ENCODE assay signal across 21 cellular contexts in the genomic region with DNA sequence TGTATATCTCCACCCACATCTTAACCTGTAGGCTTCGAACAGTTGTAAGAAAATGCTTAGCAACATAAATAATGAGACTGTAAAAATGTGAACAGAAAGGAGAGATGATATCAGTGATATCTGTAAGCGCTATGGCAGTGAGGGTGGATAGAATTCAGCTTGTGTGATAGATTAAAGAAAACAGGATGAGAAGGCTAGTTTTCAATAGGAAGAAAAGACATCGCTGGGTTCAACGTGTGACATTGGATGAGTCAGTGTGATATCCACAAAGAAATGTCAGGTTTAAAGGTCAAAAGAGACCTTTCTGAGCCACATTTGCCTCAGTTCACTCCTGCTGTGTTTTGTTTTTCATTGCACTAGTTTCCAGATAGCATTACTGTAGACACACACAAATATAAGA. TPM values are rescaled to one million over a fixed set of nuclear protein-coding genes. Genes with fewer than 3 reads are reported as not detected.
DNase-seq lines count a peak whose midpoint lies in the region; ATAC-seq, FAIRE-seq and TF ChIP-seq lines count a peak whose summit lies in the region.
"Had no signal": no experiment of that assay in that cellular context is flagged by ENCODE, and none has a peak within 500 bp of the region (broad histone marks: within the 10 kb centered on the region; RNA-seq: fewer than 3 reads in every experiment).

No MANE protein-coding gene starts in this region.

- no peak overlapping the region for H3K4me2 ChIP-seq in endothelial cell of umbilical vein (ENCODE audit: insufficient read depth, low read length)
- H3K4me2 ChIP-seq: BLaER1 had no signal

- CTCF ChIA-PET in activated CD4-positive, alpha-beta T cell treated with anti-CD3 and anti-CD28 coated beads for 36 hours (lab: Charles Lee), result no interaction called here
- CTCF ChIA-PET in endothelial cell of umbilical vein (lab: Charles Lee), result no interaction called here

- no peak for TF ChIP-seq POLR2A in endothelial cell of umbilical vein (IDR thresholded peaks at IDR 0.05; ENCODE audit: low read depth, low read length)

- no TSS peak for BruUV-seq in endothelial cell of umbilical vein (replicated peaks; lab: Mats Ljungman, UMichigan)

- FAIRE-seq in endothelial cell of umbilical vein (lab: Jason Lieb, UNC), result no peak

- H3K9me1 ChIP-seq in endothelial cell of umbilical vein (replicated peaks; ENCODE audit: control insufficient read depth, extremely low read depth, insufficient read depth, low read length), result no peaks in the 10 kb centered on the region

- no peak for DNase-seq in activated CD4-positive, alpha-beta T cell treated with anti-CD3 and anti-CD28 coated beads for 36 hours
- DNase-seq in activated CD4-positive, alpha-beta T cell treated with anti-CD3 and anti-CD28 coated beads, Interleukin-2, amount 10 ng/mL, durations not matched to agents 24 days and 14 days, result no peak
- DNase-seq in natural killer cell treated with Interleukin-12 subunit alpha and Interleukin-12 subunit beta and Interleukin-15 and Interleukin-18, amount 100 ng/mL, for 72 hours (ENCODE audit: low spot score), result no peak
- DNase-seq in natural killer cell (no peak), endothelial cell of umbilical vein (ENCODE audit: low read depth, low spot score) (peak; percentile 23), C1 segment of cervical spinal cord (lab: John Stamatoyannopoulos, UW) (no peak), NCI-H2171 (lab: John Stamatoyannopoulos, UW) (no peak)
- DNase-seq: 8988T; Calu3; CD8-positive, alpha-beta T cell; DMS79 treated with DMSO at 0.1 percent for 48 hours; GF-D8; GOT3; H7; HFFc6 had no signal

- POLR2A ChIA-PET in activated CD4-positive, alpha-beta T cell treated with anti-CD3 and anti-CD28 coated beads for 36 hours (lab: Charles Lee), result no interaction called here
- POLR2A ChIA-PET in endothelial cell of umbilical vein (lab: Charles Lee), result no interaction called here

- no peak overlapping the region for H3K27ac ChIP-seq in endothelial cell of umbilical vein (ENCODE audit: insufficient read depth, low read depth, low read length)
- H3K27ac ChIP-seq: BLaER1, HL-60 had no signal

- H3K9ac ChIP-seq in endothelial cell of umbilical vein (replicated peaks; ENCODE audit: extremely low read depth, insufficient read depth, low read length), result no peak overlapping the region
- H3K9ac ChIP-seq: BLaER1 had no signal

- intact Hi-C loops in activated CD4-positive, alpha-beta T cell treated with anti-CD3 and anti-CD28 coated beads for 36 hours (cut with DNase I, micrococcal nuclease), result no loop called here
- intact Hi-C loops in activated CD4-positive, alpha-beta T cell treated with anti-CD3 and anti-CD28 coated beads, Interleukin-2, amount 10 ng/mL, durations not matched to agents 24 days and 14 days (cut with micrococcal nuclease), result no loop called here
- intact Hi-C loops in natural killer cell (cut with micrococcal nuclease), result no loop called here
- intact Hi-C loops in endothelial cell of umbilical vein (cut with micrococcal nuclease), result no loop called here

- peak; percentile 39 for ATAC-seq in activated CD4-positive, alpha-beta T cell treated with anti-CD3 and anti-CD28 coated beads for 36 hours
- ATAC-seq in natural killer cell treated with Interleukin-12 subunit alpha and Interleukin-12 subunit beta and Interleukin-15 and Interleukin-18, amount 100 ng/mL, for 72 hours, result peak in 1 of 2 donors; percentile 31
- no peak for ATAC-seq in natural killer cell
- ATAC-seq: CD8-positive, alpha-beta T cell; HCT116 had no signal

- H3K27me3 ChIP-seq in endothelial cell of umbilical vein (ENCODE audit: control insufficient read depth in 2 of 2, insufficient read depth in 2 of 2, low read length in 2 of 2), result no peaks in the 10 kb centered on the region
- H3K27me3 ChIP-seq: BLaER1 had no signal

- no peaks in the 10 kb centered on the region for H3K36me3 Mint-ChIP-seq in activated CD4-positive, alpha-beta T cell treated with anti-CD3 and anti-CD28 coated beads for 36 hours (ENCODE audit: low read depth)
- no peaks in the 10 kb centered on the region for H3K36me3 Mint-ChIP-seq in activated CD4-positive, alpha-beta T cell treated with anti-CD3 and anti-CD28 coated beads, Interleukin-2, amount 10 ng/mL, durations not matched to agents 24 days and 14 days (ENCODE audit: low read depth)
- no peaks in the 10 kb centered on the region for H3K36me3 Mint-ChIP-seq in natural killer cell treated with Interleukin-12 subunit alpha and Interleukin-12 subunit beta and Interleukin-15 and Interleukin-18, amount 100 ng/mL, for 72 hours
- no peaks in the 10 kb centered on the region for H3K36me3 Mint-ChIP-seq in natural killer cell
- H3K36me3 Mint-ChIP-seq: CD8-positive, alpha-beta T cell had no signal

- H2AFZ ChIP-seq in endothelial cell of umbilical vein (ENCODE audit: low read depth, low read length), result no peak overlapping the region

- H3K4me1 ChIP-seq in endothelial cell of umbilical vein (ENCODE audit: control insufficient read depth, extremely low read depth, insufficient read depth, low read length), result peaks cover 18% of the 10 kb centered on the region
- H3K4me1 ChIP-seq: BLaER1 had no signal

- peaks cover 2 to 4% of the 10 kb centered on the region in 2 experiments for H3K36me3 ChIP-seq in endothelial cell of umbilical vein (ENCODE audit: control insufficient read depth in 2 of 2, extremely low read depth in 1 of 2, insufficient read depth in 2 of 2, low read length in 2 of 2)
- H3K36me3 ChIP-seq: BLaER1 had no signal

- dilution Hi-C loops in endothelial cell of umbilical vein (cut with MboI; ENCODE audit: extremely low pct_ligation_motif_present, low sequenced_read_pairs), result no loop called here

- peaks cover 6% of the 10 kb centered on the region for H3K4me1 Mint-ChIP-seq in activated CD4-positive, alpha-beta T cell treated with anti-CD3 and anti-CD28 coated beads for 36 hours
- H3K4me1 Mint-ChIP-seq in activated CD4-positive, alpha-beta T cell treated with anti-CD3 and anti-CD28 coated beads, Interleukin-2, amount 10 ng/mL, durations not matched to agents 24 days and 14 days, result peaks cover 7% of the 10 kb centered on the region
- H3K4me1 Mint-ChIP-seq in natural killer cell treated with Interleukin-12 subunit alpha and Interleukin-12 subunit beta and Interleukin-15 and Interleukin-18, amount 100 ng/mL, for 72 hours (ENCODE audit: low read depth in 2 of 2), result peaks cover 0 to 8% of the 10 kb centered on the region in 2 donors
- H3K4me1 Mint-ChIP-seq in natural killer cell, result peaks cover 0 to 12% of the 10 kb centered on the region in 2 donors

- no peak overlapping the region for H3K4me3 ChIP-seq in endothelial cell of umbilical vein (replicated peaks in 1 of 3; ENCODE audit: insufficient read depth in 1 of 3, low read depth in 1 of 3, low read length in 3 of 3)
- H3K4me3 ChIP-seq: BLaER1 had no signal

- H3K27ac Mint-ChIP-seq in activated CD4-positive, alpha-beta T cell treated with anti-CD3 and anti-CD28 coated beads for 36 hours, result no peak overlapping the region
- H3K27ac Mint-ChIP-seq in activated CD4-positive, alpha-beta T cell treated with anti-CD3 and anti-CD28 coated beads, Interleukin-2, amount 10 ng/mL, durations not matched to agents 24 days and 14 days, result no peak overlapping the region
- no peak overlapping the region for H3K27ac Mint-ChIP-seq in natural killer cell treated with Interleukin-12 subunit alpha and Interleukin-12 subunit beta and Interleukin-15 and Interleukin-18, amount 100 ng/mL, for 72 hours
- H3K27ac Mint-ChIP-seq in natural killer cell, result no peak overlapping the region
- H3K27ac Mint-ChIP-seq: CD8-positive, alpha-beta T cell; HFFc6 had no signal

- H3K79me2 ChIP-seq in endothelial cell of umbilical vein (ENCODE audit: control insufficient read depth, insufficient read depth, low read length), result peaks cover 10% of the 10 kb centered on the region

- no peak for TF ChIP-seq CTCF in natural killer cell (IDR thresholded peaks at IDR 0.05)
- no peak for TF ChIP-seq CTCF in endothelial cell of umbilical vein (IDR thresholded peaks at IDR 0.05; ENCODE audit: extremely low read depth in 1 of 2, insufficient read depth in 1 of 2, low read depth in 1 of 2, low read length in 2 of 2)

- H4K20me1 ChIP-seq in endothelial cell of umbilical vein (replicated peaks; ENCODE audit: control insufficient read depth, extremely low read depth, insufficient read depth, low read length), result no peaks in the 10 kb centered on the region
- H4K20me1 ChIP-seq: BLaER1 had no signal

- H3K4me3 Mint-ChIP-seq in activated CD4-positive, alpha-beta T cell treated with anti-CD3 and anti-CD28 coated beads for 36 hours, result no peak overlapping the region
- no peak overlapping the region for H3K4me3 Mint-ChIP-seq in activated CD4-positive, alpha-beta T cell treated with anti-CD3 and anti-CD28 coated beads, Interleukin-2, amount 10 ng/mL, durations not matched to agents 24 days and 14 days
- peak overlapping the region; percentile 2 for H3K4me3 Mint-ChIP-seq in natural killer cell treated with Interleukin-12 subunit alpha and Interleukin-12 subunit beta and Interleukin-15 and Interleukin-18, amount 100 ng/mL, for 72 hours
- no peak overlapping the region for H3K4me3 Mint-ChIP-seq in natural killer cell
- H3K4me3 Mint-ChIP-seq: CD8-positive, alpha-beta T cell; HFFc6 had no signal

- no peaks in the 10 kb centered on the region for H3K9me3 Mint-ChIP-seq in activated CD4-positive, alpha-beta T cell treated with anti-CD3 and anti-CD28 coated beads for 36 hours (ENCODE audit: low read depth)
- no peaks in the 10 kb centered on the region for H3K9me3 Mint-ChIP-seq in activated CD4-positive, alpha-beta T cell treated with anti-CD3 and anti-CD28 coated beads, Interleukin-2, amount 10 ng/mL, durations not matched to agents 24 days and 14 days
- no peaks in the 10 kb centered on the region for H3K9me3 Mint-ChIP-seq in natural killer cell treated with Interleukin-12 subunit alpha and Interleukin-12 subunit beta and Interleukin-15 and Interleukin-18, amount 100 ng/mL, for 72 hours
- no peaks in the 10 kb centered on the region for H3K9me3 Mint-ChIP-seq in natural killer cell
- H3K9me3 Mint-ChIP-seq: CD8-positive, alpha-beta T cell; HFFc6 had no signal

- no peaks in the 10 kb centered on the region for H3K9me3 ChIP-seq in endothelial cell of umbilical vein (replicated peaks; ENCODE audit: control insufficient read depth, insufficient read depth, low read length)

- H3K27me3 Mint-ChIP-seq in activated CD4-positive, alpha-beta T cell treated with anti-CD3 and anti-CD28 coated beads for 36 hours, result peaks cover 33% of the 10 kb centered on the region
- peaks cover 42% of the 10 kb centered on the region for H3K27me3 Mint-ChIP-seq in activated CD4-positive, alpha-beta T cell treated with anti-CD3 and anti-CD28 coated beads, Interleukin-2, amount 10 ng/mL, durations not matched to agents 24 days and 14 days
- H3K27me3 Mint-ChIP-seq in natural killer cell treated with Interleukin-12 subunit alpha and Interleukin-12 subunit beta and Interleukin-15 and Interleukin-18, amount 100 ng/mL, for 72 hours, result peaks cover 32 to 38% of the 10 kb centered on the region in 2 donors
- H3K27me3 Mint-ChIP-seq in natural killer cell (ENCODE audit: low read depth in 2 of 2), result peaks cover 15 to 58% of the 10 kb centered on the region in 2 donors

RNA-seq across cellular contexts. Expression of a gene that starts 13.7 kb away (rescaled TPM):
- total RNA-seq in activated CD4-positive, alpha-beta T cell treated with anti-CD3 and anti-CD28 coated beads for 36 hours, result not detected
- not detected in 2 replicates for total RNA-seq in activated CD4-positive, alpha-beta T cell treated with anti-CD3 and anti-CD28 coated beads, Interleukin-2, amount 10 ng/mL, durations not matched to agents 24 days and 14 days
- total RNA-seq in natural killer cell treated with Interleukin-12 subunit alpha and Interleukin-12 subunit beta and Interleukin-15 and Interleukin-18, amount 100 ng/mL, for 72 hours, result not detected
- not detected for total RNA-seq in natural killer cell
- total RNA-seq in endothelial cell of umbilical vein, result not detected in 2 replicates
- not detected in 2 replicates for polyA plus RNA-seq in endothelial cell of umbilical vein
- polyA plus RNA-seq in endothelial cell of umbilical vein (2011; cell fraction: cytosol; rRNA removed), result not detected in 2 replicates
- polyA plus RNA-seq in endothelial cell of umbilical vein (2011; cell fraction: nucleus; rRNA removed), result not detected in 2 replicates
- polyA plus RNA-seq in endothelial cell of umbilical vein (2012), result not detected in 2 replicates
- polyA minus RNA-seq in endothelial cell of umbilical vein, result not detected in 2 replicates
- not detected for polyA minus RNA-seq in endothelial cell of umbilical vein (2011; cell fraction: cytosol; rRNA and poly(A)+ RNA removed)
- polyA minus RNA-seq in endothelial cell of umbilical vein (2011; cell fraction: nucleus; rRNA and poly(A)+ RNA removed), result not detected in 2 replicates
- total RNA-seq: A673; Calu3; CD8-positive, alpha-beta T cell; H7; HFFc6; HT1080 had no signal
- polyA plus RNA-seq: AG04450 had no signal
